In the genomic region with DNA sequence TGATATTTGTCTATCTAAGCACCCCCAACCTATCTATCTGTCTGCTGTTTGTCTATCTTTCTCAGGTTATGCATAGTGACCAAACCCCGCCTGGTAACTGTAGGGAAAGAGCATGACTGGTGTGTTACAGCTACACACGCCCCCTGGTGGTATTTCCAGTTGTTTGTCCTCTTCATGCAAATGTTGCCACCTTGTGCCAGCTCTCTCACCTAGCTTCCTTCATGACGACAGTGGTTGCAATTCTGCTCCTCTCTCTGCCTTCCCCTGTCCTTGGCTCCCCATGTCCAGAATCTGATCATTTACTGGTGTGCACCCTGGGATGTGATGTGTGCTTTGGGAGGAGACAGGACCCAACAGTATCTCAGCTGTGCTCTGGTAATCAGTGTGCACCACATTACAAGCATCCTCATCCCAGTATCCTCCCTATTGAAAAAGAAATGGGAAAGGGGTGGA, we compare ENCODE assay signal across 8 cellular contexts. TPM values are rescaled to one million over a fixed set of nuclear protein-coding genes. Genes with fewer than 3 reads are reported as not detected.
DNase-seq lines count a peak whose midpoint lies in the region; ATAC-seq and TF ChIP-seq lines count a peak whose summit lies in the region.

No MANE protein-coding gene starts in this region.

- no peaks in the 10 kb centered on the region for H3K27me3 ChIP-seq in liver (ENCODE audit: control insufficient read depth in 4 of 4, insufficient read depth in 4 of 4, low read length in 3 of 4)

- H3K9me3 Mint-ChIP-seq in stimulated activated naive B cell treated with anti-CD40 and anti-IgM and Interleukin-4, amounts not matched to agents 10 μg/mL and 1 μg/mL and 100 μg/mL, for 72 hours: peaks cover 3 to 4% of the 10 kb centered on the region in 2 donors

- TF ChIP-seq POLR2A in NB4 (IDR thresholded peaks at IDR 0.05; ENCODE audit: extremely low read depth, insufficient read length): no peak

- TF ChIP-seq CTCF in NB4 (IDR thresholded peaks at IDR 0.05; ENCODE audit: low read depth, low read length) (peak; percentile 76), liver (IDR thresholded peaks at IDR 0.05; ENCODE audit: low read depth, low read length, missing input control) (peak; percentile 68)

- in situ Hi-C loops in T47D (cut with HindIII; ENCODE audit: low pct_unique_long_range_greater_than_20kb, low sequenced_read_pairs): no loop called here

- H3K27ac Mint-ChIP-seq in stimulated activated naive B cell treated with anti-CD40 and anti-IgM and Interleukin-4, amounts not matched to agents 10 μg/mL and 1 μg/mL and 100 μg/mL, for 72 hours: peak overlapping the region; percentile 6

- no peaks in the 10 kb centered on the region for H3K36me3 ChIP-seq in liver (ENCODE audit: control insufficient read depth in 4 of 4, insufficient read depth in 3 of 4, low read depth in 1 of 4, low read length in 3 of 4)

- H3K27me3 Mint-ChIP-seq in stimulated activated naive B cell treated with anti-CD40 and anti-IgM and Interleukin-4, amounts not matched to agents 10 μg/mL and 1 μg/mL and 100 μg/mL, for 72 hours: peaks cover 0 to 8% of the 10 kb centered on the region in 2 donors

- DNase-seq in activated gamma-delta T cell treated with Interleukin-2 at 50 U/mL for 16 hours: peak; percentile 50
- DNase-seq in activated gamma-delta T cell (lab: John Stamatoyannopoulos, UW): no peak
- peak; percentile 87 for DNase-seq in NB4 (ENCODE audit: low read depth)
- DNase-seq in T-helper 9 cell: peak; percentile 38
- DNase-seq in T47D (ENCODE audit: low read depth in 1 of 2, low spot score in 1 of 2): peak; percentile 13 to 82
- peak; percentile 17 for DNase-seq in stimulated activated naive B cell treated with anti-CD40 and anti-IgM and Interleukin-4, amounts not matched to agents 10 μg/mL and 1 μg/mL and 100 μg/mL, for 72 hours

- ATAC-seq in stimulated activated naive B cell treated with anti-CD40 and anti-IgM and Interleukin-4, amounts not matched to agents 10 μg/mL and 1 μg/mL and 100 μg/mL, for 72 hours (replicated peaks): peak; percentile 83 to 84
- no peak for ATAC-seq in GM19351 (IDR thresholded peaks at IDR 0.05; ENCODE audit: unreplicated experiment)

- no peak overlapping the region for H3K9ac ChIP-seq in liver (ENCODE audit: low read depth in 1 of 2, low read length in 2 of 2)

- no peak overlapping the region for H3K27ac ChIP-seq in liver (ENCODE audit: low read depth in 1 of 2, low read length in 2 of 2)

- peaks cover 0 to 2% of the 10 kb centered on the region in 2 donors for H3K36me3 Mint-ChIP-seq in stimulated activated naive B cell treated with anti-CD40 and anti-IgM and Interleukin-4, amounts not matched to agents 10 μg/mL and 1 μg/mL and 100 μg/mL, for 72 hours

- no peaks in the 10 kb centered on the region for H3K9me3 ChIP-seq in liver (ENCODE audit: control insufficient read depth in 4 of 4, low read length in 3 of 4)

- H3K4me3 ChIP-seq in NB4 (ENCODE audit: low read depth, low read length) (no peak overlapping the region), liver (ENCODE audit: low read depth in 1 of 3, low read length in 3 of 3) (no peak overlapping the region)

- H3K4me1 Mint-ChIP-seq in stimulated activated naive B cell treated with anti-CD40 and anti-IgM and Interleukin-4, amounts not matched to agents 10 μg/mL and 1 μg/mL and 100 μg/mL, for 72 hours: peaks cover 9 to 23% of the 10 kb centered on the region in 2 donors

- peak; percentile 71 to 87 for TF ChIP-seq RAD21 in liver (IDR thresholded peaks at IDR 0.05)

- H3K4me1 ChIP-seq in liver (ENCODE audit: control insufficient read depth in 4 of 4, insufficient read depth in 4 of 4, low read length in 3 of 4): no peaks in the 10 kb centered on the region

- H3K4me3 Mint-ChIP-seq in stimulated activated naive B cell treated with anti-CD40 and anti-IgM and Interleukin-4, amounts not matched to agents 10 μg/mL and 1 μg/mL and 100 μg/mL, for 72 hours: no peak overlapping the region

- WGBS in liver: 35% methylated on average over 3 of the region's 3 CpGs

TF ChIP-seq in liver, 16 proteins besides CTCF, POLR2A, EP300 and RAD21:
- TF ChIP-seq RXRA (IDR thresholded peaks at IDR 0.05) (no peak), YY1 (IDR thresholded peaks at IDR 0.05) (no peak), TAF1 (conservative IDR thresholded peaks at IDR 0.05) (no peak), FOXA1 (IDR thresholded peaks at IDR 0.05) (no peak), SP1 (IDR thresholded peaks at IDR 0.05) (no peak), FOXA2 (IDR thresholded peaks at IDR 0.05) (no peak), HNF4A (conservative IDR thresholded peaks at IDR 0.05) (no peak), JUND (IDR thresholded peaks at IDR 0.05) (no peak), EGR1 (IDR thresholded peaks at IDR 0.05; ENCODE audit: low read depth in 2 of 2) (no peak), GABPA (IDR thresholded peaks at IDR 0.05 in 1 of 2, conservative IDR thresholded peaks at IDR 0.05 in 1 of 2) (no peak), HNF4G (IDR thresholded peaks at IDR 0.05) (no peak), NR2F2 (IDR thresholded peaks at IDR 0.05) (no peak)
- TF ChIP-seq, protein P1, sequence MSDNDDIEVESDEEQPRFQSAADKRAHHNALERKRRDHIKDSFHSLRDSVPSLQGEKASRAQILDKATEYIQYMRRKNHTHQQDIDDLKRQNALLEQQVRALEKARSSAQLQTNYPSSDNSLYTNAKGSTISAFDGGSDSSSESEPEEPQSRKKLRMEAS (IDR thresholded peaks at IDR 0.05): no peak
- TF ChIP-seq, protein P2, sequence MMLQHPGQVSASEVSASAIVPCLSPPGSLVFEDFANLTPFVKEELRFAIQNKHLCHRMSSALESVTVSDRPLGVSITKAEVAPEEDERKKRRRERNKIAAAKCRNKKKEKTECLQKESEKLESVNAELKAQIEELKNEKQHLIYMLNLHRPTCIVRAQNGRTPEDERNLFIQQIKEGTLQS (IDR thresholded peaks at IDR 0.05): no peak
- TF ChIP-seq, protein P3, sequence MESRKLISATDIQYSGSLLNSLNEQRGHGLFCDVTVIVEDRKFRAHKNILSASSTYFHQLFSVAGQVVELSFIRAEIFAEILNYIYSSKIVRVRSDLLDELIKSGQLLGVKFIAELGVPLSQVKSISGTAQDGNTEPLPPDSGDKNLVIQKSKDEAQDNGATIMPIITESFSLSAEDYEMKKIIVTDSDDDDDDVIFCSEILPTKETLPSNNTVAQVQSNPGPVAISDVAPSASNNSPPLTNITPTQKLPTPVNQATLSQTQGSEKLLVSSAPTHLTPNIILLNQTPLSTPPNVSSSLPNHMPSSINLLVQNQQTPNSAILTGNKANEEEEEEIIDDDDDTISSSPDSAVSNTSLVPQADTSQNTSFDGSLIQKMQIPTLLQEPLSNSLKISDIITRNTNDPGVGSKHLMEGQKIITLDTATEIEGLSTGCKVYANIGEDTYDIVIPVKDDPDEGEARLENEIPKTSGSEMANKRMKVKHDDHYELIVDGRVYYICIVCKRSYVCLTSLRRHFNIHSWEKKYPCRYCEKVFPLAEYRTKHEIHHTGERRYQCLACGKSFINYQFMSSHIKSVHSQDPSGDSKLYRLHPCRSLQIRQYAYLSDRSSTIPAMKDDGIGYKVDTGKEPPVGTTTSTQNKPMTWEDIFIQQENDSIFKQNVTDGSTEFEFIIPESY (IDR thresholded peaks at IDR 0.05): no peak
- TF ChIP-seq, protein P4, sequence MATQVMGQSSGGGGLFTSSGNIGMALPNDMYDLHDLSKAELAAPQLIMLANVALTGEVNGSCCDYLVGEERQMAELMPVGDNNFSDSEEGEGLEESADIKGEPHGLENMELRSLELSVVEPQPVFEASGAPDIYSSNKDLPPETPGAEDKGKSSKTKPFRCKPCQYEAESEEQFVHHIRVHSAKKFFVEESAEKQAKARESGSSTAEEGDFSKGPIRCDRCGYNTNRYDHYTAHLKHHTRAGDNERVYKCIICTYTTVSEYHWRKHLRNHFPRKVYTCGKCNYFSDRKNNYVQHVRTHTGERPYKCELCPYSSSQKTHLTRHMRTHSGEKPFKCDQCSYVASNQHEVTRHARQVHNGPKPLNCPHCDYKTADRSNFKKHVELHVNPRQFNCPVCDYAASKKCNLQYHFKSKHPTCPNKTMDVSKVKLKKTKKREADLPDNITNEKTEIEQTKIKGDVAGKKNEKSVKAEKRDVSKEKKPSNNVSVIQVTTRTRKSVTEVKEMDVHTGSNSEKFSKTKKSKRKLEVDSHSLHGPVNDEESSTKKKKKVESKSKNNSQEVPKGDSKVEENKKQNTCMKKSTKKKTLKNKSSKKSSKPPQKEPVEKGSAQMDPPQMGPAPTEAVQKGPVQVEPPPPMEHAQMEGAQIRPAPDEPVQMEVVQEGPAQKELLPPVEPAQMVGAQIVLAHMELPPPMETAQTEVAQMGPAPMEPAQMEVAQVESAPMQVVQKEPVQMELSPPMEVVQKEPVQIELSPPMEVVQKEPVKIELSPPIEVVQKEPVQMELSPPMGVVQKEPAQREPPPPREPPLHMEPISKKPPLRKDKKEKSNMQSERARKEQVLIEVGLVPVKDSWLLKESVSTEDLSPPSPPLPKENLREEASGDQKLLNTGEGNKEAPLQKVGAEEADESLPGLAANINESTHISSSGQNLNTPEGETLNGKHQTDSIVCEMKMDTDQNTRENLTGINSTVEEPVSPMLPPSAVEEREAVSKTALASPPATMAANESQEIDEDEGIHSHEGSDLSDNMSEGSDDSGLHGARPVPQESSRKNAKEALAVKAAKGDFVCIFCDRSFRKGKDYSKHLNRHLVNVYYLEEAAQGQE (IDR thresholded peaks at IDR 0.05): no peak

RNA-seq across cellular contexts. Expression of a gene that starts 8.1 kb away (rescaled TPM):
- under 1 TPM; 0.51 to 0.67 TPM for total RNA-seq in liver
- under 1 TPM; 0.26 to 0.52 TPM for polyA plus RNA-seq in liver

RNA-seq across cellular contexts. Expression of a gene that starts 8.4 kb away (rescaled TPM):
- 1 to 10 TPM; 6.6 to 8.6 TPM for total RNA-seq in liver
- 1 to 10 TPM; 2.3 to 2.7 TPM for polyA plus RNA-seq in liver
